Comparison of ENCODE assay signal across 17 cellular contexts in genomic region chr20:2042400-2042799, GRCh38. TPM values are rescaled to one million over a fixed set of nuclear protein-coding genes. Genes with fewer than 3 reads are reported as not detected.
DNase-seq lines count a peak whose midpoint lies in the region; ATAC-seq and TF ChIP-seq lines count a peak whose summit lies in the region.
"Had no signal": no experiment of that assay in that cellular context is flagged by ENCODE, and none has a peak within 500 bp of the region (broad histone marks: within the 10 kb centered on the region; RNA-seq: fewer than 3 reads in every experiment).

No MANE protein-coding gene starts in this region.

- no peaks in the 10 kb centered on the region for H3K36me3 Mint-ChIP-seq in activated T-cell treated with anti-CD3 and anti-CD28 coated beads, Interleukin-2, amount 50 U/mL, for 24 hours (ENCODE audit: low read depth)
- no peaks in the 10 kb centered on the region for H3K36me3 Mint-ChIP-seq in activated T-helper 1 cell treated with anti-CD3 and anti-CD28 coated beads, Interleukin-12 subunit alpha, Interleukin-12 subunit beta, Interleukin-2, Interleukin-4 antibody, amounts not matched to agents 30 ng/mL and 10 ng/mL and 1 ng/mL, durations not matched to agents 14 hours and 24 hours and 36 hours (ENCODE audit: low read depth)
- H3K36me3 Mint-ChIP-seq: CD4-positive, alpha-beta memory T cell had no signal

- TF ChIP-seq CTCF in cardiac fibroblast (IDR thresholded peaks at IDR 0.05; ENCODE audit: low read depth, low read length): no peak

- H3K4me3 ChIP-seq in cardiac fibroblast (replicated peaks in 1 of 2; ENCODE audit: low read depth in 2 of 2, low read length in 2 of 2): no peak overlapping the region
- H3K4me3 ChIP-seq: heart right ventricle, left lung, thyroid gland had no signal

- H3K27me3 Mint-ChIP-seq in activated T-cell treated with anti-CD3 and anti-CD28 coated beads, Interleukin-2, amount 50 U/mL, for 24 hours: peaks cover 29% of the 10 kb centered on the region
- H3K27me3 Mint-ChIP-seq in activated T-helper 1 cell treated with anti-CD3 and anti-CD28 coated beads, Interleukin-12 subunit alpha, Interleukin-12 subunit beta, Interleukin-2, Interleukin-4 antibody, amounts not matched to agents 30 ng/mL and 10 ng/mL and 1 ng/mL, durations not matched to agents 14 hours and 24 hours and 36 hours (ENCODE audit: insufficient read depth): peaks cover 19% of the 10 kb centered on the region

- no peaks in the 10 kb centered on the region for H3K4me1 Mint-ChIP-seq in activated T-cell treated with anti-CD3 and anti-CD28 coated beads, Interleukin-2, amount 50 U/mL, for 24 hours (ENCODE audit: low read depth)
- H3K4me1 Mint-ChIP-seq in activated T-helper 1 cell treated with anti-CD3 and anti-CD28 coated beads, Interleukin-12 subunit alpha, Interleukin-12 subunit beta, Interleukin-2, Interleukin-4 antibody, amounts not matched to agents 30 ng/mL and 10 ng/mL and 1 ng/mL, durations not matched to agents 14 hours and 24 hours and 36 hours (ENCODE audit: low read depth): no peaks in the 10 kb centered on the region
- H3K4me1 Mint-ChIP-seq: naive thymus-derived CD4-positive, alpha-beta T cell had no signal

- H3K27ac Mint-ChIP-seq in activated T-cell treated with anti-CD3 and anti-CD28 coated beads, Interleukin-2, amount 50 U/mL, for 24 hours: no peak overlapping the region
- H3K27ac Mint-ChIP-seq in activated T-helper 1 cell treated with anti-CD3 and anti-CD28 coated beads, Interleukin-12 subunit alpha, Interleukin-12 subunit beta, Interleukin-2, Interleukin-4 antibody, amounts not matched to agents 30 ng/mL and 10 ng/mL and 1 ng/mL, durations not matched to agents 14 hours and 24 hours and 36 hours: no peak overlapping the region
- H3K27ac Mint-ChIP-seq: activated CD8-positive, alpha-beta T cell treated with anti-CD3 and anti-CD28 coated beads, Interleukin-2, amount 10 ng/mL, durations not matched to agents 7 days and 5 days; CD4-positive, alpha-beta memory T cell; naive thymus-derived CD4-positive, alpha-beta T cell had no signal

- intact Hi-C loops in activated T-helper 1 cell treated with anti-CD3 and anti-CD28 coated beads, Interleukin-12 subunit alpha, Interleukin-12 subunit beta, Interleukin-2, Interleukin-4 antibody, amounts not matched to agents 30 ng/mL and 10 ng/mL and 1 ng/mL, durations not matched to agents 14 hours and 24 hours and 36 hours (cut with micrococcal nuclease): no loop called here

- H3K9me3 Mint-ChIP-seq in activated T-cell treated with anti-CD3 and anti-CD28 coated beads, Interleukin-2, amount 50 U/mL, for 24 hours: no peaks in the 10 kb centered on the region
- no peaks in the 10 kb centered on the region for H3K9me3 Mint-ChIP-seq in activated T-helper 1 cell treated with anti-CD3 and anti-CD28 coated beads, Interleukin-12 subunit alpha, Interleukin-12 subunit beta, Interleukin-2, Interleukin-4 antibody, amounts not matched to agents 30 ng/mL and 10 ng/mL and 1 ng/mL, durations not matched to agents 14 hours and 24 hours and 36 hours

- ATAC-seq in GM19351 (IDR thresholded peaks at IDR 0.05; ENCODE audit: unreplicated experiment): no peak
- ATAC-seq: activated CD8-positive, alpha-beta T cell treated with anti-CD3 and anti-CD28 coated beads, Interleukin-2, amount 10 ng/mL, durations not matched to agents 7 days and 5 days; heart right ventricle; left lung; naive thymus-derived CD4-positive, alpha-beta T cell had no signal

- H3K4me3 Mint-ChIP-seq in activated T-cell treated with anti-CD3 and anti-CD28 coated beads, Interleukin-2, amount 50 U/mL, for 24 hours: no peak overlapping the region
- no peak overlapping the region for H3K4me3 Mint-ChIP-seq in activated T-helper 1 cell treated with anti-CD3 and anti-CD28 coated beads, Interleukin-12 subunit alpha, Interleukin-12 subunit beta, Interleukin-2, Interleukin-4 antibody, amounts not matched to agents 30 ng/mL and 10 ng/mL and 1 ng/mL, durations not matched to agents 14 hours and 24 hours and 36 hours
- H3K4me3 Mint-ChIP-seq: activated CD8-positive, alpha-beta T cell treated with anti-CD3 and anti-CD28 coated beads, Interleukin-2, amount 10 ng/mL, durations not matched to agents 7 days and 5 days; CD4-positive, alpha-beta memory T cell; naive thymus-derived CD4-positive, alpha-beta T cell had no signal

- peak; percentile 76 for DNase-seq in Daoy (ENCODE audit: low read depth)
- peak; percentile 19 for DNase-seq in LHCN-M2 (ENCODE audit: low read depth)
- peak; percentile 23 to 56 for DNase-seq in cardiac fibroblast (ENCODE audit: low read depth in 2 of 2)
- peak; percentile 6 for DNase-seq in non-pigmented ciliary epithelial cell (ENCODE audit: low read depth)
- DNase-seq in NCI-H1436 (lab: John Stamatoyannopoulos, UW): no peak
- no peak for DNase-seq in activated T-cell treated with anti-CD3 and anti-CD28 coated beads, Interleukin-2, amount 50 U/mL, for 24 hours
- no peak for DNase-seq in activated T-helper 1 cell treated with anti-CD3 and anti-CD28 coated beads, Interleukin-12 subunit alpha, Interleukin-12 subunit beta, Interleukin-2, Interleukin-4 antibody, amounts not matched to agents 30 ng/mL and 10 ng/mL and 1 ng/mL, durations not matched to agents 14 hours and 24 hours and 36 hours (ENCODE audit: low spot score)
- DNase-seq: activated CD8-positive, alpha-beta T cell treated with anti-CD3 and anti-CD28 coated beads, Interleukin-2, amount 10 ng/mL, durations not matched to agents 7 days and 5 days; CD4-positive, alpha-beta memory T cell; heart right ventricle; left lung; naive thymus-derived CD4-positive, alpha-beta T cell; NCI-H1092; stimulated activated CD4-positive, alpha-beta T cell treated with anti-CD3 and anti-CD28 coated beads, Interleukin-2, amount 100 ng/mL, for 48 hours; thyroid gland had no signal

RNA-seq across cellular contexts. Expression of gene PDYN, which starts 48.5 kb away (rescaled TPM):
- total RNA-seq in Daoy (2014; rRNA removed; shearing (Covaris generic)): not detected in 2 replicates
- not detected in 2 replicates for total RNA-seq in LHCN-M2 (2014; rRNA removed)
- polyA plus RNA-seq in LHCN-M2 (2012): not detected
- not detected in 2 replicates for total RNA-seq in activated T-helper 1 cell treated with anti-CD3 and anti-CD28 coated beads, Interleukin-12 subunit alpha, Interleukin-12 subunit beta, Interleukin-2, Interleukin-4 antibody, amounts not matched to agents 30 ng/mL and 10 ng/mL and 1 ng/mL, durations not matched to agents 14 hours and 24 hours and 36 hours
- total RNA-seq: activated CD8-positive, alpha-beta T cell treated with anti-CD3 and anti-CD28 coated beads, Interleukin-2, amount 10 ng/mL, durations not matched to agents 7 days and 5 days; cardiac septum; CD4-positive, alpha-beta memory T cell; heart right ventricle; left lung; naive thymus-derived CD4-positive, alpha-beta T cell; thyroid gland had no signal
- polyA plus RNA-seq: CD4-positive, alpha-beta memory T cell; heart right ventricle; naive thymus-derived CD4-positive, alpha-beta T cell had no signal

RNA-seq across cellular contexts. Expression of gene STK35, which starts 59.2 kb away (rescaled TPM):
- 10.8 and 21.7 TPM in 2 replicates for total RNA-seq in Daoy (2014; rRNA removed; shearing (Covaris generic))
- total RNA-seq in LHCN-M2 (2014; rRNA removed): 16.4 and 16.6 TPM in 2 replicates
- polyA plus RNA-seq in LHCN-M2 (2012): 5.3 TPM
- total RNA-seq in activated T-helper 1 cell treated with anti-CD3 and anti-CD28 coated beads, Interleukin-12 subunit alpha, Interleukin-12 subunit beta, Interleukin-2, Interleukin-4 antibody, amounts not matched to agents 30 ng/mL and 10 ng/mL and 1 ng/mL, durations not matched to agents 14 hours and 24 hours and 36 hours: 20.7 and 21.3 TPM in 2 replicates

Comparison
In these comparisons a context has a peak if more than half of its experiments do, and no peak if none do; other contexts are left out.
1. DNase-seq: peak in Daoy (single experiment), LHCN-M2 (single experiment), cardiac fibroblast (2 of 2) and non-pigmented ciliary epithelial cell (single experiment); none in NCI-H1436 (single experiment), activated T-cell treated with anti-CD3 and anti-CD28 coated beads, Interleukin-2, amount 50 U/mL, for 24 hours (single experiment) and activated T-helper 1 cell treated with anti-CD3 and anti-CD28 coated beads, Interleukin-12 subunit alpha, Interleukin-12 subunit beta, Interleukin-2, Interleukin-4 antibody, amounts not matched to agents 30 ng/mL and 10 ng/mL and 1 ng/mL, durations not matched to agents 14 hours and 24 hours and 36 hours (single experiment).